8 cellular contexts compared by ENCODE assay signal in the genomic region with DNA sequence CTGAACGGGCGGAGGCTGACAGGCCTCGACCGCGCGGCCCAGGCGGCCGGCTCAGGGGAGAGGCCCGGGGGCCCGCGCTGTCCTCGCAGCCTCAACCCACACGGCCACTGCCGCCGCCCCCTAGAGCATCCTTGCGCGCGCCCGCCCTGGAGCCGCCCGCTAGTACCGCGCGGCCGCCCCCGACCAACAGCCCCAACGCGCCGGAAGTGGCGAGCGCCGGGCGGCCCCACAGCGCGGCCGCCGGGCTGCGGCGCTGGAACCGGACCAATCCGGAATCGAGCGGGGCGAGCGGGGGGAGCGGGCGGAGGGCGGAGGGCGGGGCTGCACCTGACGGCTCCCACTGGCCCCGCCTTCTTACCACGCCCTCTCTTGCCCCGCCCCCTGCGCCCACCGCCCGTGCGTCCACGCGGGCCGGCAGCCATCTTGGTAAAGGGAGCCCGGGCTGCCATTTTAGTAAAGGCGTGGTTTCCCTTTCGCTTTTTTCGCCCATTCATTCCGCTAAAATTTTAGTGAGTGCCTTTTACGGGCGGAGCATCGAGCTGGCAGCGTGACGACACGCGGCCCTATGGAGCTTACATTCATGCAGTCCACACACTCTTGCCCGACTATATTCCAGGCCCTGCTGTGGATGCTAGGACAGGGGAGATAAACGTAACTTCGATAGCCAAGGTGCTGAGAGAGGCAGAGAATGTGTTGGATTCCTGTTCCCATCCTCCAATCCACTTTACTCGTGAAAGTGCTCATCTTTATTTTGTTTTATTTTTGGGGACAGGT. TPM values are rescaled to one million over a fixed set of nuclear protein-coding genes. Genes with fewer than 3 reads are reported as not detected.
A peak's percentile ranks its signal among the peaks of the same experiment; 100 is the strongest.
DNase-seq lines count a peak whose midpoint lies in the region; ATAC-seq and TF ChIP-seq lines count a peak whose summit lies in the region.

A gene with protein sequence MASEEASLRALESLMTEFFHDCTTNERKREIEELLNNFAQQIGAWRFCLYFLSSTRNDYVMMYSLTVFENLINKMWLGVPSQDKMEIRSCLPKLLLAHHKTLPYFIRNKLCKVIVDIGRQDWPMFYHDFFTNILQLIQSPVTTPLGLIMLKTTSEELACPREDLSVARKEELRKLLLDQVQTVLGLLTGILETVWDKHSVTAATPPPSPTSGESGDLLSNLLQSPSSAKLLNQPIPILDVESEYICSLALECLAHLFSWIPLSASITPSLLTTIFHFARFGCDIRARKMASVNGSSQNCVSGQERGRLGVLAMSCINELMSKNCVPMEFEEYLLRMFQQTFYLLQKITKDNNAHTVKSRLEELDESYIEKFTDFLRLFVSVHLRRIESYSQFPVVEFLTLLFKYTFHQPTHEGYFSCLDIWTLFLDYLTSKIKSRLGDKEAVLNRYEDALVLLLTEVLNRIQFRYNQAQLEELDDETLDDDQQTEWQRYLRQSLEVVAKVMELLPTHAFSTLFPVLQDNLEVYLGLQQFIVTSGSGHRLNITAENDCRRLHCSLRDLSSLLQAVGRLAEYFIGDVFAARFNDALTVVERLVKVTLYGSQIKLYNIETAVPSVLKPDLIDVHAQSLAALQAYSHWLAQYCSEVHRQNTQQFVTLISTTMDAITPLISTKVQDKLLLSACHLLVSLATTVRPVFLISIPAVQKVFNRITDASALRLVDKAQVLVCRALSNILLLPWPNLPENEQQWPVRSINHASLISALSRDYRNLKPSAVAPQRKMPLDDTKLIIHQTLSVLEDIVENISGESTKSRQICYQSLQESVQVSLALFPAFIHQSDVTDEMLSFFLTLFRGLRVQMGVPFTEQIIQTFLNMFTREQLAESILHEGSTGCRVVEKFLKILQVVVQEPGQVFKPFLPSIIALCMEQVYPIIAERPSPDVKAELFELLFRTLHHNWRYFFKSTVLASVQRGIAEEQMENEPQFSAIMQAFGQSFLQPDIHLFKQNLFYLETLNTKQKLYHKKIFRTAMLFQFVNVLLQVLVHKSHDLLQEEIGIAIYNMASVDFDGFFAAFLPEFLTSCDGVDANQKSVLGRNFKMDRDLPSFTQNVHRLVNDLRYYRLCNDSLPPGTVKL (minus strand): TSS at position 208 of the 774 bp plus-strand sequence. CDS start 597 bp downstream, outside the sequence.

- CTCF ChIA-PET in activated CD4-positive, alpha-beta T cell treated with anti-CD3 and anti-CD28 coated beads for 36 hours (lab: Charles Lee) = interaction anchor here (0.8 to 2.2 kb wide), 7 partner anchors 9 to 77 kb away, joined by 3 to 13 read pairs (median 4); no protein-coding TSS in a partner anchor

- peaks cover 2% of the 10 kb centered on the region for H3K9me3 Mint-ChIP-seq in activated CD4-positive, alpha-beta T cell treated with anti-CD3 and anti-CD28 coated beads for 36 hours (ENCODE audit: low read depth)
- no peaks in the 10 kb centered on the region for H3K9me3 Mint-ChIP-seq in chondrocyte (ENCODE audit: low read depth)

- H3K4me1 Mint-ChIP-seq in activated CD4-positive, alpha-beta T cell treated with anti-CD3 and anti-CD28 coated beads for 36 hours = peaks cover 31% of the 10 kb centered on the region
- peaks cover 48% of the 10 kb centered on the region for H3K4me1 Mint-ChIP-seq in chondrocyte (ENCODE audit: low read depth)

- DNase-seq in AML-193 (lab: John Stamatoyannopoulos, UW) = peak; percentile 84 to 88
- peak; percentile 87 for DNase-seq in GM19238 (ENCODE audit: insufficient read length, low spot score)
- DNase-seq in NCI-H524 (lab: John Stamatoyannopoulos, UW) = peak; percentile 91 to 96
- DNase-seq in activated CD4-positive, alpha-beta T cell treated with anti-CD3 and anti-CD28 coated beads for 36 hours = peak; percentile 100
- DNase-seq in chondrocyte (ENCODE audit: low spot score) = peak; percentile 97
- DNase-seq in kidney glomerular epithelial cell (lab: John Stamatoyannopoulos, UW) = peak; percentile 82
- DNase-seq in stimulated activated CD4-positive, alpha-beta T cell treated with anti-CD3 and anti-CD28 coated beads, Interleukin-15, amount 100 ng/mL, for 48 hours (ENCODE audit: low read depth in 2 of 2) = peak; percentile 97 to 99

- no peaks in the 10 kb centered on the region for H3K27me3 Mint-ChIP-seq in activated CD4-positive, alpha-beta T cell treated with anti-CD3 and anti-CD28 coated beads for 36 hours
- no peaks in the 10 kb centered on the region for H3K27me3 Mint-ChIP-seq in chondrocyte (ENCODE audit: low read depth)

- POLR2A ChIA-PET in activated CD4-positive, alpha-beta T cell treated with anti-CD3 and anti-CD28 coated beads for 36 hours (lab: Charles Lee) = interaction anchor here (0.6 to 5.0 kb wide), 3 partner anchors 18 to 84 kb away, joined by 3 to 36 read pairs (median 3); no protein-coding TSS in a partner anchor

- no peak for TF ChIP-seq CTCF in chondrocyte (IDR thresholded peaks at IDR 0.05)

- peak; percentile 86 for ATAC-seq in HG03439 (IDR thresholded peaks at IDR 0.05; ENCODE audit: unreplicated experiment)
- ATAC-seq in activated CD4-positive, alpha-beta T cell treated with anti-CD3 and anti-CD28 coated beads for 36 hours = peak; percentile 82

- peaks cover 32% of the 10 kb centered on the region for H3K36me3 Mint-ChIP-seq in activated CD4-positive, alpha-beta T cell treated with anti-CD3 and anti-CD28 coated beads for 36 hours (ENCODE audit: low read depth)
- peaks cover 5% of the 10 kb centered on the region for H3K36me3 Mint-ChIP-seq in chondrocyte (ENCODE audit: low read depth)

- H3K4me3 Mint-ChIP-seq in activated CD4-positive, alpha-beta T cell treated with anti-CD3 and anti-CD28 coated beads for 36 hours = peak within 1 kb of the TSS; percentile 96
- H3K4me3 Mint-ChIP-seq in chondrocyte (ENCODE audit: unreplicated experiment) = peak within 1 kb of the TSS; percentile 92

- peak within 1 kb of the TSS; percentile 99 for H3K27ac Mint-ChIP-seq in activated CD4-positive, alpha-beta T cell treated with anti-CD3 and anti-CD28 coated beads for 36 hours
- peak within 1 kb of the TSS; percentile 96 for H3K27ac Mint-ChIP-seq in chondrocyte (ENCODE audit: unreplicated experiment)

- intact Hi-C loops in activated CD4-positive, alpha-beta T cell treated with anti-CD3 and anti-CD28 coated beads for 36 hours (cut with DNase I, micrococcal nuclease) = loop anchor here (1.0 to 5.0 kb wide), 14 partner anchors 17 to 1595 kb away; partner anchors contain the start of genes ATXN2L (in 1 of the 2), CLN3 (in 1 of the 2), MAZ (in 1 of the 2) and SBK1 (in 1 of the 2)

RNA-seq across cellular contexts. Expression of the gene that starts here (rescaled TPM):
- total RNA-seq in activated CD4-positive, alpha-beta T cell treated with anti-CD3 and anti-CD28 coated beads for 36 hours = 100 to 1,000 TPM; 241 to 368 TPM
- 124 to 133 TPM (median 128 TPM) in 3 replicates for total RNA-seq in chondrocyte

Comparison
In these comparisons a context has a peak if more than half of its experiments do, and no peak if none do; other contexts are left out.
1. Peak in every context shown above with its lines: DNase-seq and ATAC-seq.